ENCODE assay signal across 8 cellular contexts in the genomic region with DNA sequence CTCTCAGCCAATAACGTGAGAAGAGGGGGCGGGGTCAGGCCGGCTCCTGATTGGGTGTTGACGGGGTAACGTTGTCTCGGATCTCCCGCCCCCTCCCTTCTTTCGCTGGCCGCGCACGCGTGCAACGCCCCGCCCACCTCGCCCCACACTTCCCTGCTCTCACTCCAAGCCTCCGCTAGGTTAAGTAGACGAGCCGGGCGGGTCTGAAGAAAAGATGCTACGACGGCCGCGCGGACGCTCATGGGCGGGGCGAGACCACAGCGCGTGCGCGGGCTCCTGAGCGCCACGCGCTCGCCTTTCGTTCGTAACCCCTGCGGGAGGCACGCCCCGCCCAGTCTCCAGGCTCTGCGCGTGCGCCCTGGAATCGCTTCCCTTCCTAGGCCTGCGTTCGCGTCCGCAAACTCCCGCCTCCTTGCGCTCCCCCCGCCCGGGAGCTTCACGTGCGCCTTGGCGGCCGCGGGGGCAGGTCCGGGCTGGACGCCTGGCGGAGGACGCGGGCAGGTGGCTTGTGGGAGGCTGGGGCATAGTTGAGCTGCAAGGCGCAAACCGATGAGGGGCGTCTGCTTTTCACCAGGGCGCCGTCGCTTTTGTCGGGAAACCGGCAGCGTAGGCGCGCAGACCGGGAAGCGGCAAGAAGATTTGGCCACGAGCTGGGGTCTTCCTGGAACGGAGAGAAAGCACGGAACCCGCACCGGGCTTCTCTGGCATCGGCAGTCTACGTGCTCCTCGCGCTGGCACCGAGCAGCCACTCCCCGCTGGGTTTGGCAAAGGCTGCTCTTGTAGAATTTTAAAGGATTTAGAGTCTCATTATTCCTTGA. TPM values are rescaled to one million over a fixed set of nuclear protein-coding genes. Genes with fewer than 3 reads are reported as not detected.
DNase-seq lines count a peak whose midpoint lies in the region; ATAC-seq and TF ChIP-seq lines count a peak whose summit lies in the region.

No MANE protein-coding gene starts in this region.

- H3K27me3 Mint-ChIP-seq in activated T-cell treated with anti-CD3 and anti-CD28 coated beads, Interleukin-2, amount 50 U/mL, for 4 hours (ENCODE audit: low read depth): no peaks in the 10 kb centered on the region

- POLR2A ChIA-PET in PC-9 (lab: Charles Lee; ENCODE audit: unreplicated experiment): interaction anchor here (0.5 to 1.6 kb wide), 8 partner anchors 32 to 591 kb away, joined by 3 to 23 read pairs (median 4); no protein-coding TSS in a partner anchor

- H3K36me3 ChIP-seq in PC-9 (ENCODE audit: low read depth) (peaks cover 10% of the 10 kb centered on the region), esophagus (ENCODE audit: control insufficient read depth in 2 of 2, insufficient read depth in 2 of 2, low read length in 1 of 2) (no peaks in the 10 kb centered on the region), mucosa of stomach (ENCODE audit: control insufficient read depth, insufficient read depth, low read length) (no peaks in the 10 kb centered on the region)

- no TSS peak for BruUV-seq in PC-9 (replicated peaks; lab: Mats Ljungman, UMichigan)

- no peak; the same call in 1 of the 2 replicates for TF ChIP-seq CTCF in PC-9 (conservative IDR thresholded peaks at IDR 0.05)

- H3K9me3 ChIP-seq in PC-9 (ENCODE audit: insufficient read depth, low read depth) (no peaks in the 10 kb centered on the region), esophagus (ENCODE audit: control insufficient read depth in 2 of 2, insufficient read depth in 1 of 2, low read depth in 1 of 2, low read length in 1 of 2) (no peaks in the 10 kb centered on the region), mucosa of stomach (ENCODE audit: control insufficient read depth, low read length) (no peaks in the 10 kb centered on the region)

- peak; percentile 92 for DNase-seq in DMS79 treated with DMSO at 0.1 percent for 48 hours (lab: John Stamatoyannopoulos, UW)
- peak; percentile 99 for DNase-seq in KBM-7
- DNase-seq in PC-9: peak; percentile 89 to 97
- DNase-seq in activated T-cell treated with anti-CD3 and anti-CD28 coated beads, Interleukin-2, amount 50 U/mL, for 4 hours: peak; percentile 100
- peak; percentile 99 for DNase-seq in stimulated activated CD8-positive, alpha-beta memory T cell treated with anti-CD3 and anti-CD28 coated beads, Interleukin-4, amount 100 ng/mL, for 48 hours

- peak overlapping the region; percentile 98 for H3K4me3 Mint-ChIP-seq in activated T-cell treated with anti-CD3 and anti-CD28 coated beads, Interleukin-2, amount 50 U/mL, for 4 hours

- 0% methylated on average over 81 to 86 of the region's 86 CpGs for WGBS in esophagus, 2 donors

- H3K4me3 ChIP-seq in PC-9 (peak overlapping the region; percentile 87), esophagus (ENCODE audit: low read depth in 1 of 2, low read length in 2 of 2) (peak overlapping the region; percentile 58 to 78), mucosa of stomach (ENCODE audit: low read length) (peak overlapping the region; percentile 36)

- intact Hi-C loops in PC-9 (cut with micrococcal nuclease; ENCODE audit: unreplicated experiment): loop anchor here (1.0 to 5.0 kb wide), 10 partner anchors 35 to 521 kb away; partner anchors contain the start of genes JADE1 and LARP1B

- in situ Hi-C loops in KBM-7 (cut with MboI; ENCODE audit: low pct_unique_long_range_greater_than_20kb, low sequenced_read_pairs): no loop called here

- ATAC-seq in GM21723 (IDR thresholded peaks at IDR 0.05; ENCODE audit: unreplicated experiment): peak; percentile 78
- ATAC-seq in activated T-cell treated with anti-CD3 and anti-CD28 coated beads, Interleukin-2, amount 50 U/mL, for 4 hours: peak; percentile 88 to 89

- peak overlapping the region; percentile 86 for H2AFZ ChIP-seq in PC-9

- H3K9me3 Mint-ChIP-seq in activated T-cell treated with anti-CD3 and anti-CD28 coated beads, Interleukin-2, amount 50 U/mL, for 4 hours: no peaks in the 10 kb centered on the region

- peak overlapping the region; percentile 83 for H3K9ac ChIP-seq in mucosa of stomach (ENCODE audit: low read length)

- H3K9me2 ChIP-seq in PC-9 (ENCODE audit: insufficient read depth): no peaks in the 10 kb centered on the region; the same call in 1 of the 2 replicates

- H3K4me2 ChIP-seq in PC-9: peak overlapping the region; percentile 97

- H3K4me1 Mint-ChIP-seq in activated T-cell treated with anti-CD3 and anti-CD28 coated beads, Interleukin-2, amount 50 U/mL, for 4 hours (ENCODE audit: low read depth): peaks cover 31% of the 10 kb centered on the region

- H4K20me1 ChIP-seq in PC-9 (ENCODE audit: insufficient read depth): no peaks in the 10 kb centered on the region

- 0 out of 2 replicates have a peak, but pooled peaks cover 3% of the 10 kb centered on the region for H3F3A ChIP-seq in PC-9 (ENCODE audit: insufficient read depth, low read depth)

- H3K36me3 Mint-ChIP-seq in activated T-cell treated with anti-CD3 and anti-CD28 coated beads, Interleukin-2, amount 50 U/mL, for 4 hours (ENCODE audit: insufficient read depth): peaks cover 2% of the 10 kb centered on the region

- CTCF ChIA-PET in PC-9 (lab: Charles Lee): interaction anchor here (1.1 kb wide), 1 partner anchor 139 kb away, joined by 3 read pairs; no protein-coding TSS in a partner anchor

- H3K27ac ChIP-seq in PC-9 (peak overlapping the region; percentile 88), esophagus (ENCODE audit: low read depth in 2 of 2, low read length in 1 of 2) (peak overlapping the region; percentile 97 to 100)

- H3K4me1 ChIP-seq in PC-9 (replicated peaks; ENCODE audit: insufficient read depth) (peaks cover 28% of the 10 kb centered on the region), esophagus (ENCODE audit: control insufficient read depth in 2 of 2, insufficient read depth in 2 of 2, low read length in 1 of 2) (no peaks in the 10 kb centered on the region), mucosa of stomach (ENCODE audit: control insufficient read depth, insufficient read depth, low read length) (peaks cover 6% of the 10 kb centered on the region)

- H3K27me3 ChIP-seq in PC-9 (ENCODE audit: insufficient read depth, low read depth) (no peaks in the 10 kb centered on the region), esophagus (ENCODE audit: control insufficient read depth in 1 of 2, insufficient read depth in 2 of 2, low read length in 2 of 2) (no peaks in the 10 kb centered on the region), mucosa of stomach (ENCODE audit: control insufficient read depth, insufficient read depth, low read length) (no peaks in the 10 kb centered on the region)

- peaks cover 40% of the 10 kb centered on the region for H3K79me2 ChIP-seq in PC-9 (ENCODE audit: low read depth)

RNA-seq across cellular contexts. Expression of gene PGRMC2, which starts 0.5 kb away (rescaled TPM):
- 51.7 and 105 TPM in 2 replicates for total RNA-seq in PC-9 (2021)
- total RNA-seq in activated T-cell treated with anti-CD3 and anti-CD28 coated beads, Interleukin-2, amount 50 U/mL, for 4 hours: 10 to 100 TPM; 31.3 to 35.5 (median 32.9) TPM
- 10 to 100 TPM; 23.2 to 29.0 TPM for polyA plus RNA-seq in esophagus

Comparison
In these comparisons a context has a peak if more than half of its experiments do, and no peak if none do; other contexts are left out.
1. Peak in every context shown above with its lines: DNase-seq, ATAC-seq, H3K4me3 ChIP-seq and H3K27ac ChIP-seq.
2. H3K4me3 ChIP-seq: peak in every context shown above with its lines; median percentile 87 in PC-9; 68 in esophagus; 36 in mucosa of stomach.